In genomic region chr11:38824573-38824972, GRCh38 we compare ENCODE assay signal across 1 cellular context.
TF ChIP-seq lines count a peak whose summit lies in the region.

No MANE protein-coding gene starts in this region.

TF ChIP-seq in Ishikawa, 13 proteins besides CTCF, POLR2A, EP300 and RAD21 (continued from another document):
- TF ChIP-seq ZBTB7A (IDR thresholded peaks at IDR 0.05; ENCODE audit: low read depth) (no peak), CEBPB (IDR thresholded peaks at IDR 0.05) (no peak), YY1 (IDR thresholded peaks at IDR 0.05; ENCODE audit: low read depth) (no peak), TAF1 (IDR thresholded peaks at IDR 0.05; ENCODE audit: low read depth) (no peak), TCF12 (IDR thresholded peaks at IDR 0.05; ENCODE audit: low read depth) (no peak)
